23 cellular contexts compared by ENCODE assay signal in genomic region chr2:177682006-177682405, GRCh38.
DNase-seq lines count a peak whose midpoint lies in the region; ATAC-seq and TF ChIP-seq lines count a peak whose summit lies in the region.
"Had no signal": no experiment of that assay in that cellular context is flagged by ENCODE, and none has a peak within 500 bp of the region (broad histone marks: within the 10 kb centered on the region; RNA-seq: fewer than 3 reads in every experiment).

No MANE protein-coding gene starts in this region.

- 64 to 91% methylated on average over 1 to 2 of the region's 2 CpGs for WGBS in endodermal cell (ENCODE audit: insufficient coverage in 1 of 2, insufficient read length in 1 of 2), 2 experiments

- DNase-seq in ELF-1 (ENCODE audit: low read depth, low spot score) (peak; percentile 32), HEK293T (ENCODE audit: extremely low spot score) (no peak), endodermal cell (peak; percentile 51), mesothelial cell of epicardium (ENCODE audit: low spot score in 2 of 2, unreplicated experiment in 2 of 2) (no peak), HUDEP-2 (lab: John Stamatoyannopoulos, UW; ENCODE audit: unreplicated experiment in 76 of 76) (no peak)
- DNase-seq: 8988T; ACHN; AML-193; BE2C; CD4-positive, alpha-beta T cell; CD8-positive, alpha-beta memory T cell; DMS 273 treated with DMSO at 0.1 percent for 48 hours; DMS79; EL; GF-D8; H7; HCEC 1CT had no signal

- ATAC-seq in stimulated activated memory B cell treated with anti-CD40 and anti-IgM and Interleukin-4, amounts not matched to agents 10 μg/mL and 1 μg/mL and 100 μg/mL, for 72 hours = no peak
- ATAC-seq in HG02938 (IDR thresholded peaks at IDR 0.05; ENCODE audit: unreplicated experiment) (no peak), HG02798 (IDR thresholded peaks at IDR 0.05; ENCODE audit: poor library complexity, unreplicated experiment) (no peak)
- ATAC-seq: A549 had no signal

- no peaks in the 10 kb centered on the region for H3K36me3 ChIP-seq in endodermal cell (ENCODE audit: control insufficient read depth, insufficient read depth, low read length)
- H3K36me3 ChIP-seq: BE2C; BLaER1 treated with 17β-estradiol and CSF1 and Interleukin-3, amounts not matched to agents 10 nM and 100 nM had no signal

- H3K4me1 ChIP-seq in endodermal cell (ENCODE audit: control insufficient read depth, insufficient read depth, low read length) = peaks cover 26% of the 10 kb centered on the region
- H3K4me1 ChIP-seq: A549 had no signal

- H3K4me3 ChIP-seq in endodermal cell (ENCODE audit: low read length) = no peak overlapping the region
- H3K4me3 ChIP-seq: A549; BLaER1 treated with 17β-estradiol and CSF1 and Interleukin-3, amounts not matched to agents 10 nM and 100 nM had no signal

- peaks cover 27% of the 10 kb centered on the region for H3K4me1 Mint-ChIP-seq in endodermal cell
- H3K4me1 Mint-ChIP-seq in mesothelial cell of epicardium = peaks cover 17% of the 10 kb centered on the region
- H3K4me1 Mint-ChIP-seq in stimulated activated memory B cell treated with anti-CD40 and anti-IgM and Interleukin-4, amounts not matched to agents 10 μg/mL and 1 μg/mL and 100 μg/mL, for 72 hours = no peaks in the 10 kb centered on the region
- H3K4me1 Mint-ChIP-seq: CD14-positive monocyte; CD8-positive, alpha-beta memory T cell had no signal

- H3K27me3 Mint-ChIP-seq in endodermal cell (ENCODE audit: insufficient read depth) = peaks cover 6% of the 10 kb centered on the region
- H3K27me3 Mint-ChIP-seq in mesothelial cell of epicardium (ENCODE audit: low read depth) = no peaks in the 10 kb centered on the region
- H3K27me3 Mint-ChIP-seq in stimulated activated memory B cell treated with anti-CD40 and anti-IgM and Interleukin-4, amounts not matched to agents 10 μg/mL and 1 μg/mL and 100 μg/mL, for 72 hours = no peaks in the 10 kb centered on the region

- POLR2A ChIA-PET in HEK293T (lab: Yijun Ruan, JAX) = no interaction called here

- H3K27ac Mint-ChIP-seq in endodermal cell (no peak overlapping the region), mesothelial cell of epicardium (peak overlapping the region; percentile 48)
- no peak overlapping the region for H3K27ac Mint-ChIP-seq in stimulated activated memory B cell treated with anti-CD40 and anti-IgM and Interleukin-4, amounts not matched to agents 10 μg/mL and 1 μg/mL and 100 μg/mL, for 72 hours
- H3K27ac Mint-ChIP-seq: CD14-positive monocyte; CD4-positive, alpha-beta T cell; CD8-positive, alpha-beta memory T cell had no signal

- no peaks in the 10 kb centered on the region for H3K9me3 ChIP-seq in endodermal cell (ENCODE audit: control insufficient read depth, low read length)
- H3K9me3 ChIP-seq: A549; BE2C; BLaER1 treated with 17β-estradiol and CSF1 and Interleukin-3, amounts not matched to agents 10 nM and 100 nM had no signal

- H3K9me3 Mint-ChIP-seq in endodermal cell (no peaks in the 10 kb centered on the region), mesothelial cell of epicardium (no peaks in the 10 kb centered on the region)
- H3K9me3 Mint-ChIP-seq in stimulated activated memory B cell treated with anti-CD40 and anti-IgM and Interleukin-4, amounts not matched to agents 10 μg/mL and 1 μg/mL and 100 μg/mL, for 72 hours = no peaks in the 10 kb centered on the region
- H3K9me3 Mint-ChIP-seq: CD4-positive, alpha-beta T cell; CD8-positive, alpha-beta memory T cell had no signal

- peaks cover 23% of the 10 kb centered on the region for H3K27me3 ChIP-seq in endodermal cell (ENCODE audit: control insufficient read depth, insufficient read depth, low read length, poor library complexity, severe bottlenecking)
- H3K27me3 ChIP-seq: BE2C; BLaER1 treated with 17β-estradiol and CSF1 and Interleukin-3, amounts not matched to agents 10 nM and 100 nM had no signal

- H3K4me3 Mint-ChIP-seq in endodermal cell (no peak overlapping the region), mesothelial cell of epicardium (no peak overlapping the region)
- H3K4me3 Mint-ChIP-seq in stimulated activated memory B cell treated with anti-CD40 and anti-IgM and Interleukin-4, amounts not matched to agents 10 μg/mL and 1 μg/mL and 100 μg/mL, for 72 hours = no peak overlapping the region
- H3K4me3 Mint-ChIP-seq: CD14-positive monocyte; CD4-positive, alpha-beta T cell; CD8-positive, alpha-beta memory T cell had no signal

- no peak overlapping the region for H3K27ac ChIP-seq in endodermal cell (ENCODE audit: low read depth, low read length)
- H3K27ac ChIP-seq: A549; BLaER1 treated with 17β-estradiol and CSF1 and Interleukin-3, amounts not matched to agents 10 nM and 100 nM had no signal

- no peak for TF ChIP-seq CTCF in endodermal cell (conservative IDR thresholded peaks at IDR 0.05)
- TF ChIP-seq CTCF in mesothelial cell of epicardium (IDR thresholded peaks at IDR 0.05; ENCODE audit: unreplicated experiment) = no peak

- H3K9ac ChIP-seq in endodermal cell (ENCODE audit: extremely low read depth, low read length, poor library complexity, severe bottlenecking) = no peak overlapping the region
- H3K9ac ChIP-seq: BLaER1 treated with 17β-estradiol and CSF1 and Interleukin-3, amounts not matched to agents 10 nM and 100 nM had no signal

- no peaks in the 10 kb centered on the region for H3K36me3 Mint-ChIP-seq in endodermal cell (ENCODE audit: low read depth)
- H3K36me3 Mint-ChIP-seq in mesothelial cell of epicardium = no peaks in the 10 kb centered on the region
- no peaks in the 10 kb centered on the region for H3K36me3 Mint-ChIP-seq in stimulated activated memory B cell treated with anti-CD40 and anti-IgM and Interleukin-4, amounts not matched to agents 10 μg/mL and 1 μg/mL and 100 μg/mL, for 72 hours
- H3K36me3 Mint-ChIP-seq: CD14-positive monocyte; CD8-positive, alpha-beta memory T cell had no signal

- CTCF ChIA-PET in HEK293T (lab: Yijun Ruan, JAX) = interaction anchor here (0.6 kb wide), 1 partner anchor 63 kb away, joined by 3 read pairs; no protein-coding TSS in a partner anchor

TF ChIP-seq in HEK293T, 16 proteins besides CTCF, POLR2A, EP300 and RAD21:
- TF ChIP-seq PKNOX1 (IDR thresholded peaks at IDR 0.05) (0 out of 2 replicates have a peak, but pooled peaks have one; percentile 20), FOXM1 (IDR thresholded peaks at IDR 0.05; ENCODE audit: borderline replicate concordance) (no peak)
TF ChIP-seq in HEK293T: peak in this region for 1.

Comparison
In these comparisons a context has a peak if more than half of its experiments do, and no peak if none do; other contexts are left out.
1. DNase-seq: peak in ELF-1 (single experiment) and endodermal cell (single experiment); none in HEK293T (single experiment), mesothelial cell of epicardium (0 of 2) and HUDEP-2 (0 of 76).